In the genomic region with DNA sequence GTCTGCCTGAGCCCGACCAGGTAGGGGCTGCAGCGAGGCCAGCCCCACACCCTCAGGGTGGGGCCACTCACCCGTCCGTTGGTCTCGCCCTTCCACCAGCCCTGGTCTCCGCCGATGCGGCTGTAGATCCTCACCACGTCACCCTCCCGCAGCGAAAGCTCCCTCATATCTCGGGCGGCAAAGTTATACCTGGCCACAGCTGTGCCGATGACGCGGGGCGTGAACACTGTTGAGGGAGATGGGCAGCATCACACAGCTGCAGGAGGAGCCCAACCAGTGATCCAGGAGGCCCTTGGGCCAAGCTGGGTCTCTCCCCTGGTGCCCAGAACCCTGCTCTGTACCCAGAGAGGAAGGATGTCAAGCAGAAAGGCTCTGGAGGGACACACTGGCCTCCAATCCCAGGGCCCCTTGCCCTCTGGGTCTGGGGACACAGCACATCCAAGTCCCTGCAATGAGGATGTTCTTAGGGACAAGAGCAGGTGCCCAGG, we compare ENCODE assay signal across 24 cellular contexts. TPM values are rescaled to one million over a fixed set of nuclear protein-coding genes. Genes with fewer than 3 reads are reported as not detected.
DNase-seq lines count a peak whose midpoint lies in the region; ATAC-seq and TF ChIP-seq lines count a peak whose summit lies in the region.
"Had no signal": no experiment of that assay in that cellular context is flagged by ENCODE, and none has a peak within 500 bp of the region (broad histone marks: within the 10 kb centered on the region; RNA-seq: fewer than 3 reads in every experiment).

No MANE protein-coding gene starts in this region.

- no peak overlapping the region for H3K27ac ChIP-seq in A673 (ENCODE audit: low read depth, low read length, poor library complexity, severe bottlenecking)
- H3K27ac ChIP-seq: A549, BLaER1, cardiac muscle cell, dorsolateral prefrontal cortex, neural progenitor cell, upper lobe of left lung had no signal

- no peaks in the 10 kb centered on the region for H3K9me3 ChIP-seq in A673 (ENCODE audit: low read depth, low read length, poor library complexity, severe bottlenecking)

- H3K27me3 Mint-ChIP-seq in activated naive CD4-positive, alpha-beta T cell treated with anti-CD3 and anti-CD28 coated beads for 36 hours (ENCODE audit: low read depth): no peaks in the 10 kb centered on the region
- H3K27me3 Mint-ChIP-seq in activated CD4-positive, alpha-beta memory T cell treated with anti-CD3 and anti-CD28 coated beads for 36 hours: no peaks in the 10 kb centered on the region
- H3K27me3 Mint-ChIP-seq: activated CD4-positive, alpha-beta T cell treated with anti-CD3 and anti-CD28 coated beads, Interleukin-2, amount 10 ng/mL, durations not matched to agents 24 days and 14 days; T-cell had no signal

- H3K4me3 Mint-ChIP-seq in activated naive CD4-positive, alpha-beta T cell treated with anti-CD3 and anti-CD28 coated beads for 36 hours: no peak overlapping the region
- H3K4me3 Mint-ChIP-seq in activated CD4-positive, alpha-beta memory T cell treated with anti-CD3 and anti-CD28 coated beads for 36 hours: no peak overlapping the region
- H3K4me3 Mint-ChIP-seq: activated CD4-positive, alpha-beta T cell treated with anti-CD3 and anti-CD28 coated beads, Interleukin-2, amount 10 ng/mL, durations not matched to agents 24 days and 14 days; neural progenitor cell; T-cell had no signal

- no peaks in the 10 kb centered on the region for H3K27me3 ChIP-seq in A673 (replicated peaks; ENCODE audit: insufficient read depth, low read depth, low read length, poor library complexity)
- H3K27me3 ChIP-seq: BLaER1, cardiac muscle cell, dorsolateral prefrontal cortex, neural progenitor cell, upper lobe of left lung had no signal

- H3K36me3 ChIP-seq in A673 (ENCODE audit: insufficient read depth, low read length, poor library complexity, severe bottlenecking): peaks cover 7% of the 10 kb centered on the region
- H3K36me3 ChIP-seq: cardiac muscle cell had no signal

- CTCF ChIA-PET in activated naive CD4-positive, alpha-beta T cell treated with anti-CD3 and anti-CD28 coated beads for 36 hours (lab: Charles Lee): interaction anchor here (1.3 kb wide), 1 partner anchor 13 kb away, joined by 4 read pairs; no protein-coding TSS in a partner anchor
- CTCF ChIA-PET in activated CD4-positive, alpha-beta memory T cell treated with anti-CD3 and anti-CD28 coated beads for 36 hours (lab: Charles Lee): interaction anchor here (1.0 to 1.7 kb wide), 2 partner anchors 14 to 282 kb away, joined by 4 read pairs; no protein-coding TSS in a partner anchor
- CTCF ChIA-PET in A673 (lab: Charles Lee): no interaction called here

- no peak for TF ChIP-seq POLR2A in lower leg skin (IDR thresholded peaks at IDR 0.05)

- H3K4me1 Mint-ChIP-seq in activated naive CD4-positive, alpha-beta T cell treated with anti-CD3 and anti-CD28 coated beads for 36 hours (ENCODE audit: low read depth): no peaks in the 10 kb centered on the region
- H3K4me1 Mint-ChIP-seq in activated CD4-positive, alpha-beta memory T cell treated with anti-CD3 and anti-CD28 coated beads for 36 hours (ENCODE audit: low read depth): no peaks in the 10 kb centered on the region
- H3K4me1 Mint-ChIP-seq: activated CD4-positive, alpha-beta T cell treated with anti-CD3 and anti-CD28 coated beads, Interleukin-2, amount 10 ng/mL, durations not matched to agents 24 days and 14 days; neural progenitor cell; T-cell had no signal

- TF ChIP-seq CTCF in lower leg skin (IDR thresholded peaks at IDR 0.05) (no peak), A673 (conservative IDR thresholded peaks at IDR 0.05; ENCODE audit: low read depth, low read length) (no peak)

- 97 to 98% methylated on average over 17 of the region's 17 CpGs for WGBS in lower leg skin, 2 donors

- peak; percentile 2 for DNase-seq in activated naive CD4-positive, alpha-beta T cell treated with anti-CD3 and anti-CD28 coated beads for 36 hours
- DNase-seq in activated naive CD4-positive, alpha-beta T cell treated with anti-CD3 and anti-CD28 coated beads, Interleukin-2, amount 50 U/mL, for 16 hours: no peak
- peak; percentile 3 for DNase-seq in activated CD4-positive, alpha-beta memory T cell treated with anti-CD3 and anti-CD28 coated beads for 36 hours
- DNase-seq in lower leg skin (ENCODE audit: low spot score in 2 of 2) (peak; percentile 7 to 75), A673 (ENCODE audit: low spot score) (no peak), cerebellar nuclear complex (lab: John Stamatoyannopoulos, UW) (no peak)
- DNase-seq in stimulated activated CD8-positive, alpha-beta memory T cell treated with anti-CD3 and anti-CD28 coated beads, Interleukin-4, amount 100 ng/mL, for 48 hours: peak; percentile 2
- DNase-seq: activated CD4-positive, alpha-beta T cell treated with anti-CD3 and anti-CD28 coated beads, Interleukin-2, amount 10 ng/mL, durations not matched to agents 24 days and 14 days; activated naive CD4-positive, alpha-beta T cell; COR-L47; Kasumi-1; NCI-H2029 treated with DMSO at 0.1 percent for 48 hours; NCI-H345; stimulated activated CD4-positive, alpha-beta T cell treated with anti-CD3 and anti-CD28 coated beads, Interleukin-12 subunit alpha, Interleukin-12 subunit beta, amount 100 ng/mL, for 4 hours; stimulated activated CD4-positive, alpha-beta T cell treated with anti-CD3 and anti-CD28 coated beads, Interleukin-4, amount 100 ng/mL, for 4 hours; upper lobe of left lung had no signal

- no TSS peak for BruUV-seq in A673 (replicated peaks; lab: Mats Ljungman, UMichigan)

- no peak overlapping the region for H3K27ac Mint-ChIP-seq in activated naive CD4-positive, alpha-beta T cell treated with anti-CD3 and anti-CD28 coated beads for 36 hours
- H3K27ac Mint-ChIP-seq in activated CD4-positive, alpha-beta memory T cell treated with anti-CD3 and anti-CD28 coated beads for 36 hours: no peak overlapping the region
- H3K27ac Mint-ChIP-seq: activated CD4-positive, alpha-beta T cell treated with anti-CD3 and anti-CD28 coated beads, Interleukin-2, amount 10 ng/mL, durations not matched to agents 24 days and 14 days; neural progenitor cell; T-cell had no signal

- ATAC-seq in HG02798 (IDR thresholded peaks at IDR 0.05; ENCODE audit: poor library complexity, unreplicated experiment): no peak
- ATAC-seq: T-cell had no signal

- H3K9me3 Mint-ChIP-seq in activated naive CD4-positive, alpha-beta T cell treated with anti-CD3 and anti-CD28 coated beads for 36 hours: peaks cover 27% of the 10 kb centered on the region
- H3K9me3 Mint-ChIP-seq in activated CD4-positive, alpha-beta memory T cell treated with anti-CD3 and anti-CD28 coated beads for 36 hours: peaks cover 33% of the 10 kb centered on the region

- H3K4me3 ChIP-seq in lower leg skin (ENCODE audit: low read depth, poor library complexity, severe bottlenecking) (no peak overlapping the region), A673 (ENCODE audit: low read depth, low read length, poor library complexity, severe bottlenecking) (no peak overlapping the region)
- H3K4me3 ChIP-seq: A549, BLaER1, cardiac muscle cell, dorsolateral prefrontal cortex, mucosa of descending colon, neural progenitor cell, upper lobe of left lung had no signal

- POLR2A ChIA-PET in activated CD4-positive, alpha-beta memory T cell treated with anti-CD3 and anti-CD28 coated beads for 36 hours (lab: Charles Lee): no interaction called here
- POLR2A ChIA-PET in A673 (lab: Charles Lee; ENCODE audit: low non-redundant PET): no interaction called here

- peaks cover 9% of the 10 kb centered on the region for H3K36me3 Mint-ChIP-seq in activated naive CD4-positive, alpha-beta T cell treated with anti-CD3 and anti-CD28 coated beads for 36 hours (ENCODE audit: low read depth)
- H3K36me3 Mint-ChIP-seq in activated CD4-positive, alpha-beta memory T cell treated with anti-CD3 and anti-CD28 coated beads for 36 hours: peaks cover 11% of the 10 kb centered on the region

- H3K4me1 ChIP-seq in A673 (ENCODE audit: insufficient read depth, low read length, poor library complexity, severe bottlenecking): no peaks in the 10 kb centered on the region
- H3K4me1 ChIP-seq: A549, BLaER1, neural progenitor cell, upper lobe of left lung had no signal

- intact Hi-C loops in activated naive CD4-positive, alpha-beta T cell treated with anti-CD3 and anti-CD28 coated beads for 36 hours (cut with micrococcal nuclease): no loop called here
- intact Hi-C loops in activated CD4-positive, alpha-beta memory T cell treated with anti-CD3 and anti-CD28 coated beads for 36 hours (cut with micrococcal nuclease): no loop called here
- intact Hi-C loops in lower leg skin (cut with DNase I; ENCODE audit: low total_unique reads) (no loop called here), A673 (cut with micrococcal nuclease; ENCODE audit: unreplicated experiment) (no loop called here)

RNA-seq across cellular contexts. Expression of gene SARDH, which starts 30.3 kb away (rescaled TPM):
- total RNA-seq in activated naive CD4-positive, alpha-beta T cell treated with anti-CD3 and anti-CD28 coated beads for 36 hours: 1 to 10 TPM; 7.7 TPM
- total RNA-seq in activated CD4-positive, alpha-beta memory T cell treated with anti-CD3 and anti-CD28 coated beads for 36 hours: 1 to 10 TPM; 6.5 to 6.6 TPM
- total RNA-seq in lower leg skin (under 1 TPM in 2 of 4 donors, not detected in 2; 0.10 to 0.29 TPM), A673 (2021) (0.37 and 1.0 TPM in 2 replicates)

Comparison
In these comparisons a context has a peak if more than half of its experiments do, and no peak if none do; other contexts are left out.
1. DNase-seq: peak in activated naive CD4-positive, alpha-beta T cell treated with anti-CD3 and anti-CD28 coated beads for 36 hours (single experiment), activated CD4-positive, alpha-beta memory T cell treated with anti-CD3 and anti-CD28 coated beads for 36 hours (single experiment), lower leg skin (2 of 2) and stimulated activated CD8-positive, alpha-beta memory T cell treated with anti-CD3 and anti-CD28 coated beads, Interleukin-4, amount 100 ng/mL, for 48 hours (single experiment); none in activated naive CD4-positive, alpha-beta T cell treated with anti-CD3 and anti-CD28 coated beads, Interleukin-2, amount 50 U/mL, for 16 hours (single experiment), A673 (single experiment) and cerebellar nuclear complex (0 of 2).